In the genomic region with DNA sequence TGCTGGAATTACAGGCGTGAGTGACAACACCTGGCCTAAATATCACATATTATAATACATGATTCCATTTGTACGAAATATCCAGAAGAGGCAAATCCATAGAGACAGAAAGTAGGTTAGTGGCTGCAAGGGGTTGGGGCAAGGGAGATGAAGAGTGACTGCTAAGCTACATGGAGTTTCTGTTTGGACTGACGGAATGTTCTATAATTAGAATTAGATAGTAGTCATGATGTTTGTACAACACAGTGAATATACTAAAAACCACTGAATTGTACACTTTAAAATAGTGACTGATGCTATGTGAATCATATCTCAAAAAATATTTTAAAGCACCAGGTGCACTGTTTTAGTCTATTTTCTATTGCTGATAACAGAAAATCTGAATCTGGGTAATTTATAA, we compare ENCODE assay signal across 37 cellular contexts. TPM values are rescaled to one million over a fixed set of nuclear protein-coding genes. Genes with fewer than 3 reads are reported as not detected.
"Had no signal": no experiment of that assay in that cellular context is flagged by ENCODE, and none has a peak within 500 bp of the region (broad histone marks: within the 10 kb centered on the region; RNA-seq: fewer than 3 reads in every experiment).

No MANE protein-coding gene starts in this region.

- H3K27ac ChIP-seq: cardiac muscle cell, Peyer's patch, SJSA1 had no signal

- H3K9me3 ChIP-seq: MG63, Peyer's patch, SJSA1, SK-N-SH had no signal

- H3K9me2 ChIP-seq: SK-N-SH had no signal

- H3K4me2 ChIP-seq: SK-N-SH had no signal

- H3K9ac ChIP-seq: SK-N-SH had no signal

- ATAC-seq: activated T-cell treated with anti-CD3 and anti-CD28 coated beads, Interleukin-2, amount 50 U/mL, for 72 hours; activated T-helper 17 cell treated with anti-CD3 and anti-CD28 coated beads, Interleukin-2, amount 50 U/mL, for 72 hours; PC-3 had no signal

- H3K36me3 ChIP-seq: cardiac muscle cell, Peyer's patch had no signal

- H3K4me1 Mint-ChIP-seq: activated T-helper 17 cell treated with anti-CD3 and anti-CD28 coated beads, Interleukin-2, amount 50 U/mL, for 72 hours had no signal

- H3K9me3 Mint-ChIP-seq: activated B cell treated with CpG ODN at 0.5 μM for 24 hours; activated CD4-positive, alpha-beta memory T cell treated with anti-CD3 and anti-CD28 coated beads for 36 hours; activated naive CD8-positive, alpha-beta T cell treated with anti-CD3 and anti-CD28 coated beads for 36 hours; activated T-cell treated with anti-CD3 and anti-CD28 coated beads, Interleukin-2, amount 50 U/mL, for 72 hours; activated T-helper 17 cell treated with anti-CD3 and anti-CD28 coated beads, Interleukin-2, amount 50 U/mL, for 72 hours; central memory CD8-positive, alpha-beta T cell; T-helper 1 cell treated with Interleukin-12 subunit alpha and Interleukin-12 subunit beta and Interleukin-4 antibody, amounts not matched to agents 30 μg/mL and 1 μg/mL, for 36 hours; T-helper 2 cell treated with Interferon-gamma antibody and Interleukin-4, amounts not matched to agents 5 μg/mL and 100 μg/mL, for 36 hours had no signal

- H3K4me3 ChIP-seq: cardiac muscle cell, MG63, Peyer's patch, SJSA1 had no signal

- H3K27me3 ChIP-seq: cardiac muscle cell, MG63, Peyer's patch, SJSA1 had no signal

- H3K27ac Mint-ChIP-seq: activated B cell treated with CpG ODN at 0.5 μM for 24 hours; activated CD4-positive, alpha-beta memory T cell treated with anti-CD3 and anti-CD28 coated beads for 36 hours; activated naive CD8-positive, alpha-beta T cell treated with anti-CD3 and anti-CD28 coated beads for 36 hours; activated T-cell treated with anti-CD3 and anti-CD28 coated beads, Interleukin-2, amount 50 U/mL, for 72 hours; activated T-helper 17 cell treated with anti-CD3 and anti-CD28 coated beads, Interleukin-2, amount 50 U/mL, for 72 hours; T-helper 1 cell treated with Interleukin-12 subunit alpha and Interleukin-12 subunit beta and Interleukin-4 antibody, amounts not matched to agents 30 μg/mL and 1 μg/mL, for 36 hours; T-helper 2 cell treated with Interferon-gamma antibody and Interleukin-4, amounts not matched to agents 5 μg/mL and 100 μg/mL, for 36 hours had no signal

- DNase-seq: activated B cell treated with CpG ODN at 0.5 μM for 24 hours; activated CD4-positive, alpha-beta memory T cell treated with anti-CD3 and anti-CD28 coated beads for 36 hours; activated CD4-positive, alpha-beta T cell treated with anti-CD3 and anti-CD28 coated beads for 4 hours; activated CD4-positive, alpha-beta T cell treated with anti-CD3 and anti-CD28 coated beads, Interleukin-2, amount 50 U/mL, for 1 hour; activated CD4-positive, CD25-positive, alpha-beta regulatory T cell treated with anti-CD3 and anti-CD28 coated beads, Interleukin-2, amount 50 U/mL, for 72 hours; activated CD8-positive, alpha-beta memory T cell treated with anti-CD3 and anti-CD28 coated beads, Interleukin-2, amount 50 U/mL, for 48 hours; activated effector memory CD4-positive, alpha-beta T cell treated with anti-CD3 and anti-CD28 coated beads, Interleukin-2, amount 50 U/mL, for 16 hours; activated naive CD4-positive, alpha-beta T cell; activated naive CD4-positive, alpha-beta T cell treated with anti-CD3 and anti-CD28 coated beads, Interleukin-2, amount 50 U/mL, for 16 hours; activated naive CD8-positive, alpha-beta T cell treated with anti-CD3 and anti-CD28 coated beads for 36 hours; activated T-cell treated with anti-CD3 and anti-CD28 coated beads, Interleukin-2, amount 50 U/mL, for 72 hours; amniotic stem cell; aorta; Karpas-422; MG63; MV-4-11; NCI-H1092; NCI-H1436 treated with DMSO at 0.1 percent for 48 hours; NCI-H187; NCI-H2029 treated with DMSO at 0.1 percent for 48 hours; NCI-H2107; NCI-H2171; NCI-H510A; NCI-H526; NCI-H748 treated with DMSO at 0.1 percent for 48 hours; NK-92 treated with Interleukin-12 subunit alpha and Interleukin-12 subunit beta, amount 100 ng/mL, for 24 hours; PC-3; Peyer's patch; RPMI8226; SHP77 treated with DMSO at 0.1 percent for 48 hours; SK-N-SH had no signal

- H3K27me3 Mint-ChIP-seq: activated B cell treated with CpG ODN at 0.5 μM for 24 hours; activated CD4-positive, alpha-beta memory T cell treated with anti-CD3 and anti-CD28 coated beads for 36 hours; activated naive CD8-positive, alpha-beta T cell treated with anti-CD3 and anti-CD28 coated beads for 36 hours; activated T-helper 17 cell treated with anti-CD3 and anti-CD28 coated beads, Interleukin-2, amount 50 U/mL, for 72 hours; central memory CD8-positive, alpha-beta T cell had no signal

- H3K4me3 Mint-ChIP-seq: activated B cell treated with CpG ODN at 0.5 μM for 24 hours; activated CD4-positive, alpha-beta memory T cell treated with anti-CD3 and anti-CD28 coated beads for 36 hours; activated naive CD8-positive, alpha-beta T cell treated with anti-CD3 and anti-CD28 coated beads for 36 hours; activated T-cell treated with anti-CD3 and anti-CD28 coated beads, Interleukin-2, amount 50 U/mL, for 72 hours; activated T-helper 17 cell treated with anti-CD3 and anti-CD28 coated beads, Interleukin-2, amount 50 U/mL, for 72 hours; central memory CD8-positive, alpha-beta T cell; T-helper 1 cell treated with Interleukin-12 subunit alpha and Interleukin-12 subunit beta and Interleukin-4 antibody, amounts not matched to agents 30 μg/mL and 1 μg/mL, for 36 hours; T-helper 2 cell treated with Interferon-gamma antibody and Interleukin-4, amounts not matched to agents 5 μg/mL and 100 μg/mL, for 36 hours had no signal

RNA-seq across cellular contexts. Expression of a gene that starts 22.6 kb away (rescaled TPM):
- total RNA-seq: activated B cell treated with CpG ODN at 0.5 μM for 24 hours; activated CD4-positive, alpha-beta memory T cell treated with anti-CD3 and anti-CD28 coated beads for 36 hours; activated naive CD8-positive, alpha-beta T cell treated with anti-CD3 and anti-CD28 coated beads for 36 hours; activated T-cell treated with anti-CD3 and anti-CD28 coated beads, Interleukin-2, amount 50 U/mL, for 72 hours; activated T-helper 17 cell treated with anti-CD3 and anti-CD28 coated beads, Interleukin-2, amount 50 U/mL, for 72 hours; aorta; cardiac muscle cell; PC-3; Peyer's patch; SJSA1 had no signal
- polyA plus RNA-seq: aorta, cardiac muscle cell, SK-N-SH had no signal
